In genomic region chr1:91853397-91853796, GRCh38 we compare ENCODE assay signal across 23 cellular contexts.
"Had no signal": no experiment of that assay in that cellular context is flagged by ENCODE, and none has a peak within 500 bp of the region (broad histone marks: within the 10 kb centered on the region; RNA-seq: fewer than 3 reads in every experiment).

No MANE protein-coding gene starts in this region.

- H2AFZ ChIP-seq: hepatocyte had no signal

- ATAC-seq: esophagus mucosa, gastrocnemius medialis, heart left ventricle, left cardiac atrium, left lung, left ventricle myocardium superior, mucosa of descending colon had no signal

- H3K9me3 ChIP-seq: colonic mucosa, esophagus squamous epithelium, gastrocnemius medialis, heart left ventricle, lower lobe of right lung, mucosa of descending colon had no signal

- H3K4me2 ChIP-seq: hepatocyte had no signal

- FAIRE-seq: islet of Langerhans, keratinocyte had no signal

- H3K36me3 Mint-ChIP-seq: mesothelial cell of epicardium had no signal

- H3K4me3 ChIP-seq: colonic mucosa, esophagus squamous epithelium, gastrocnemius medialis, heart left ventricle, hepatocyte, left lung, lower lobe of right lung, mucosa of descending colon had no signal

- H3K36me3 ChIP-seq: colonic mucosa, gastrocnemius medialis, heart left ventricle, left lung, lower lobe of right lung had no signal

- H3K27ac ChIP-seq: colonic mucosa, epithelial cell of prostate, esophagus squamous epithelium, gastrocnemius medialis, hepatocyte, left lung, lower lobe of right lung had no signal

- DNase-seq: colonic mucosa; cortex of kidney; effector CD8-positive, alpha-beta T cell; erythroblast; esophagus squamous epithelium; foreskin fibroblast; foreskin melanocyte; gastrocnemius medialis; heart left ventricle; hypothalamus; left cardiac atrium; left lung; left ventricle myocardium superior; lower lobe of right lung; mesenchymal stem cell; mucosa of descending colon had no signal

- H3K9me3 Mint-ChIP-seq: dendritic cell treated with granulocyte-macrophage colony-stimulating factor and Interleukin-4, amounts not matched to agents 40 ng/mL and 50 ng/mL, for 4 days had no signal

- H3K4me3 Mint-ChIP-seq: dendritic cell treated with granulocyte-macrophage colony-stimulating factor and Interleukin-4, amounts not matched to agents 40 ng/mL and 50 ng/mL, for 4 days; mesothelial cell of epicardium had no signal

- H3K27me3 ChIP-seq: colonic mucosa, esophagus squamous epithelium, gastrocnemius medialis, heart left ventricle, hepatocyte, left lung had no signal

- H3K27ac Mint-ChIP-seq: dendritic cell treated with granulocyte-macrophage colony-stimulating factor and Interleukin-4, amounts not matched to agents 40 ng/mL and 50 ng/mL, for 4 days; mesothelial cell of epicardium had no signal
